11 cellular contexts compared by ENCODE assay signal in genomic region chr3:143060906-143061305, GRCh38. TPM values are rescaled to one million over a fixed set of nuclear protein-coding genes. Genes with fewer than 3 reads are reported as not detected.
DNase-seq lines count a peak whose midpoint lies in the region; ATAC-seq and TF ChIP-seq lines count a peak whose summit lies in the region.
"Had no signal": no experiment of that assay in that cellular context is flagged by ENCODE, and none has a peak within 500 bp of the region (broad histone marks: within the 10 kb centered on the region; RNA-seq: fewer than 3 reads in every experiment).

No MANE protein-coding gene starts in this region.

- H3K4me1 ChIP-seq in BLaER1 treated with 17β-estradiol and CSF1 and Interleukin-3, amounts not matched to agents 10 nM and 100 nM, result peaks cover 0 to 24% (median 2%) of the 10 kb centered on the region in 10 experiments; a peak in 11 of 20 replicates
- peaks cover 9% of the 10 kb centered on the region; the same call in 1 of the 2 replicates for H3K4me1 ChIP-seq in BE2C
- peaks cover 0 to 4% of the 10 kb centered on the region in 2 donors for H3K4me1 ChIP-seq in left lung
- H3K4me1 ChIP-seq: prostate gland had no signal

- intact Hi-C loops in left lung (cut with DNase I), result no loop called here

- H3K9ac ChIP-seq in BLaER1 treated with 17β-estradiol and CSF1 and Interleukin-3, amounts not matched to agents 10 nM and 100 nM, result no peak overlapping the region

- no peak overlapping the region; a peak in 1 of 22 replicates for H3K27ac ChIP-seq in BLaER1 treated with 17β-estradiol and CSF1 and Interleukin-3, amounts not matched to agents 10 nM and 100 nM
- H3K27ac ChIP-seq in left lung, result no peak overlapping the region
- H3K27ac ChIP-seq: C4-2B, prostate gland had no signal

- ATAC-seq in GM19324 (IDR thresholded peaks at IDR 0.05; ENCODE audit: low FRiP score, unreplicated experiment) (peak; percentile 84), HG02973 (IDR thresholded peaks at IDR 0.05; ENCODE audit: unreplicated experiment) (peak; percentile 99), left lung (no peak)

- TF ChIP-seq CTCF in BE2C (IDR thresholded peaks at IDR 0.05; ENCODE audit: low read depth, low read length) (no peak), left lung (IDR thresholded peaks at IDR 0.05) (no peak)

- no peaks in the 10 kb centered on the region for H3K27me3 ChIP-seq in BLaER1 treated with 17β-estradiol and CSF1 and Interleukin-3, amounts not matched to agents 10 nM and 100 nM
- H3K27me3 ChIP-seq in BE2C (no peaks in the 10 kb centered on the region), left lung (no peaks in the 10 kb centered on the region)

- H3K4me3 ChIP-seq in BLaER1 treated with 17β-estradiol and CSF1 and Interleukin-3, amounts not matched to agents 10 nM and 100 nM, result no peak overlapping the region
- no peak overlapping the region for H3K4me3 ChIP-seq in BE2C (ENCODE audit: low read depth, low read length)
- H3K4me3 ChIP-seq in left lung, result no peak overlapping the region
- H3K4me3 ChIP-seq: prostate gland had no signal

- peaks cover 39 to 73% (median 53%) of the 10 kb centered on the region in 11 experiments for H3K36me3 ChIP-seq in BLaER1 treated with 17β-estradiol and CSF1 and Interleukin-3, amounts not matched to agents 10 nM and 100 nM
- H3K36me3 ChIP-seq in BE2C, result peaks cover 32% of the 10 kb centered on the region
- H3K36me3 ChIP-seq in left lung, result peaks cover 0 to 20% of the 10 kb centered on the region in 2 donors
- H3K36me3 ChIP-seq: prostate gland had no signal

- H3K4me2 ChIP-seq in BLaER1 treated with 17β-estradiol and CSF1 and Interleukin-3, amounts not matched to agents 10 nM and 100 nM, result peak overlapping the region in 6 of 11 experiments; percentile 10 to 47 (median 28); a peak in 9 of 22 replicates

- no peaks in the 10 kb centered on the region for H3K9me3 ChIP-seq in BLaER1 treated with 17β-estradiol and CSF1 and Interleukin-3, amounts not matched to agents 10 nM and 100 nM (replicated peaks in 1 of 11)
- H3K9me3 ChIP-seq in BE2C (no peaks in the 10 kb centered on the region), left lung (no peaks in the 10 kb centered on the region)
- H3K9me3 ChIP-seq: prostate gland had no signal

- DNase-seq in OCI-M1 (lab: John Stamatoyannopoulos, UW) (peak; percentile 61), BE2C (no peak), left lung (no peak), NCI-H1048 (lab: John Stamatoyannopoulos, UW) (no peak)
- no peak for DNase-seq in activated CD8-positive, alpha-beta memory T cell treated with anti-CD3 and anti-CD28 coated beads, Interleukin-2, amount 50 U/mL, for 4 hours
- DNase-seq: SHP77 had no signal

- H4K20me1 ChIP-seq in BLaER1 treated with 17β-estradiol and CSF1 and Interleukin-3, amounts not matched to agents 10 nM and 100 nM, result no peaks in the 10 kb centered on the region

RNA-seq across cellular contexts. Expression of gene CHST2, which starts 58.7 kb away (rescaled TPM):
- polyA plus RNA-seq in BE2C (2012; ENCODE audit: insufficient read depth, insufficient read length, low read depth), result 1.3 TPM
- total RNA-seq in left lung, result 1 to 10 TPM; 6.1 to 7.7 TPM

RNA-seq across cellular contexts. Expression of gene U2SURP, which starts 59.5 kb away (rescaled TPM):
- 58.6 TPM for polyA plus RNA-seq in BE2C (2012; ENCODE audit: insufficient read depth, insufficient read length, low read depth)
- 10 to 100 TPM; 54.3 to 67.4 TPM for total RNA-seq in left lung
